ENCODE assay signal across 15 cellular contexts in genomic region chr2:219560893-219561178, GRCh38. TPM values are rescaled to one million over a fixed set of nuclear protein-coding genes. Genes with fewer than 3 reads are reported as not detected.
"Had no signal": no experiment of that assay in that cellular context is flagged by ENCODE, and none has a peak within 500 bp of the region (broad histone marks: within the 10 kb centered on the region; RNA-seq: fewer than 3 reads in every experiment).

No MANE protein-coding gene starts in this region.

- DNase-seq: activated T-cell treated with anti-CD3 and anti-CD28 coated beads for 4 hours; colonic mucosa; sigmoid colon; stimulated activated CD4-positive, alpha-beta T cell treated with anti-CD3 and anti-CD28 coated beads, Interleukin-1b, Interleukin-23, amount 100 ng/mL, for 48 hours; stimulated activated naive CD8-positive, alpha-beta T cell treated with anti-CD3 and anti-CD28 coated beads, Interleukin-15, amount 100 ng/mL, for 72 hours had no signal

- ATAC-seq: esophagus mucosa; stimulated activated naive CD8-positive, alpha-beta T cell treated with anti-CD3 and anti-CD28 coated beads, Interleukin-15, amount 100 ng/mL, for 72 hours had no signal

- H3K9me3 ChIP-seq: colonic mucosa, pancreas, sigmoid colon, upper lobe of left lung had no signal

- H3K36me3 Mint-ChIP-seq: activated naive CD4-positive, alpha-beta T cell treated with anti-CD3 and anti-CD28 coated beads, Interleukin-2, amount 10 ng/mL, durations not matched to agents 7 days and 5 days had no signal

- H3K27me3 ChIP-seq: colonic mucosa, pancreas, sigmoid colon, upper lobe of left lung had no signal

- H3K9me3 Mint-ChIP-seq: activated naive CD4-positive, alpha-beta T cell treated with anti-CD3 and anti-CD28 coated beads, Interleukin-2, amount 10 ng/mL, durations not matched to agents 7 days and 5 days; activated T-helper 17 cell treated with anti-CD3 and anti-CD28 coated beads, Interleukin-2, amount 50 U/mL, for 72 hours; mesothelial cell of epicardium; neural crest cell; stimulated activated naive CD8-positive, alpha-beta T cell treated with anti-CD3 and anti-CD28 coated beads, Interleukin-15, amount 100 ng/mL, for 72 hours had no signal

- H3K27ac ChIP-seq: colonic mucosa, pancreas, sigmoid colon, upper lobe of left lung had no signal

- H3K4me1 Mint-ChIP-seq: activated naive CD4-positive, alpha-beta T cell treated with anti-CD3 and anti-CD28 coated beads, Interleukin-2, amount 10 ng/mL, durations not matched to agents 7 days and 5 days; activated T-helper 17 cell treated with anti-CD3 and anti-CD28 coated beads, Interleukin-2, amount 50 U/mL, for 72 hours; stimulated activated naive CD8-positive, alpha-beta T cell treated with anti-CD3 and anti-CD28 coated beads, Interleukin-15, amount 100 ng/mL, for 72 hours had no signal

- H3K4me1 ChIP-seq: colonic mucosa, pancreas had no signal

- H3K36me3 ChIP-seq: colonic mucosa had no signal

- H3K4me3 Mint-ChIP-seq: activated naive CD4-positive, alpha-beta T cell treated with anti-CD3 and anti-CD28 coated beads, Interleukin-2, amount 10 ng/mL, durations not matched to agents 7 days and 5 days; activated T-helper 17 cell treated with anti-CD3 and anti-CD28 coated beads, Interleukin-2, amount 50 U/mL, for 72 hours; mesothelial cell of epicardium; stimulated activated naive CD8-positive, alpha-beta T cell treated with anti-CD3 and anti-CD28 coated beads, Interleukin-15, amount 100 ng/mL, for 72 hours had no signal

- H3K27ac Mint-ChIP-seq: activated naive CD4-positive, alpha-beta T cell treated with anti-CD3 and anti-CD28 coated beads, Interleukin-2, amount 10 ng/mL, durations not matched to agents 7 days and 5 days; activated T-helper 17 cell treated with anti-CD3 and anti-CD28 coated beads, Interleukin-2, amount 50 U/mL, for 72 hours; stimulated activated naive CD8-positive, alpha-beta T cell treated with anti-CD3 and anti-CD28 coated beads, Interleukin-15, amount 100 ng/mL, for 72 hours had no signal

- H3K4me3 ChIP-seq: colonic mucosa, pancreas, sigmoid colon, upper lobe of left lung had no signal

- FAIRE-seq: astrocyte, pancreas had no signal

RNA-seq across cellular contexts. Expression of gene INHA, which starts 11.3 kb away (rescaled TPM):
- total RNA-seq: activated T-helper 17 cell treated with anti-CD3 and anti-CD28 coated beads, Interleukin-2, amount 50 U/mL, for 72 hours; colonic mucosa; kidney epithelial cell; neural crest cell; temporal lobe had no signal
